Comparison of ENCODE assay signal across 13 cellular contexts in the genomic region with DNA sequence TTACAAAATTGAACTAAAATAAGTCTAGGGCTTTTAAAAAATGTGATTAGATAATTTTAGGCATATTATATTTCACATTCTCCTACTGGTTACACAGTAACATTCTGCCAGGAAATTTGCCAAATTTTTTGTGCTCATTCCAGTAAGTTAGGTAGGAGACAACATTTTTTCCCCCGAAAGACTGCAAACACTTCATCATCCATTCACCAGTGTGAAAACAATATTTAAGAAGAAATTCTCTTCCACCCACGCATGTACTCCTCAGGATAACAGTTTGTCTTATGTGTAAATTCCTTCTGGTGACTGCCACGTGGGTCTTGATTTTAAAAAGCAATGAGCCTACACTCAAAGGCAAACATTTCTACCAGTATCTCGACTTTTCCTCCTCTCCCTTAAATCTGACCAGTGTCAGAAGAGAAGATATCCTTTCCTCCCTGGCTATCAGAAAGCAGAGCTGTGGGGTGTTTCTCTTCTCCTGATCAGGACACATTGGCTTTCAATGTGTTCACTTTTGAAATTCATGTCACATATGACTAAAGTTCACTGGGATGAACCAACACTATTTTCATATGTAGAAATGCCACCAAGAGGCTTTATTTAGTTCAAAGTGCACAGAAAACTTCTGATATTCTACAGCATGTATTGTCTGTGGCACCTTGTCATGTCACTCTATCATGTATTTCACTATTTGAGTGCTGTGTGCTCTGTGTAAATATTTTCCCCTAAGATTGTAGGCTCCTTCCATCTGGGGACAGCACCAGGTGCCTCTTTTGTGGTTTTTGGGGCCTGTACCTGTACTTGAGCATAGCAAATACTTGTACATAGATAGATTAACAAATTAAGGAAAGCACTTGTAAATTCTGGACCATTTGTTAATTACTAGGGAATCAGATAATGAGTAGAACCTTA. TPM values are rescaled to one million over a fixed set of nuclear protein-coding genes. Genes with fewer than 3 reads are reported as not detected.
DNase-seq lines count a peak whose midpoint lies in the region; ATAC-seq, FAIRE-seq and TF ChIP-seq lines count a peak whose summit lies in the region.
"Had no signal": no experiment of that assay in that cellular context is flagged by ENCODE, and none has a peak within 500 bp of the region (broad histone marks: within the 10 kb centered on the region; RNA-seq: fewer than 3 reads in every experiment).

No MANE protein-coding gene starts in this region.

- TF ChIP-seq CTCF in astrocyte of the spinal cord (IDR thresholded peaks at IDR 0.05; ENCODE audit: low read depth, low read length) (no peak), HepG2 (CRISPR knock-in tag; IDR thresholded peaks at IDR 0.05) (no peak), upper lobe of right lung (IDR thresholded peaks at IDR 0.05) (no peak), endothelial cell (IDR thresholded peaks at IDR 0.05; ENCODE audit: unreplicated experiment) (no peak), GM20000 (IDR thresholded peaks at IDR 0.05; ENCODE audit: extremely low read depth, missing control alignments) (no peak)

- peaks cover 3% of the 10 kb centered on the region for H3K36me3 Mint-ChIP-seq in activated naive CD8-positive, alpha-beta T cell
- peaks cover 2% of the 10 kb centered on the region for H3K36me3 Mint-ChIP-seq in activated naive CD8-positive, alpha-beta T cell treated with anti-CD3 and anti-CD28 coated beads for 36 hours
- no peaks in the 10 kb centered on the region for H3K36me3 Mint-ChIP-seq in endothelial cell (ENCODE audit: low read depth, unreplicated experiment)
- H3K36me3 Mint-ChIP-seq: mesothelial cell of epicardium had no signal

- intact Hi-C loops in HepG2 (cut with micrococcal nuclease; ENCODE audit: unreplicated experiment), result no loop called here
- intact Hi-C loops in upper lobe of right lung (cut with DNase I), result no loop called here

- no peaks in the 10 kb centered on the region for H3K79me2 ChIP-seq in HepG2 (ENCODE audit: insufficient read depth, low read length)

- H3K4me2 ChIP-seq in HepG2 (ENCODE audit: low read depth, low read length), result peak overlapping the region; percentile 36

- no peak for TF ChIP-seq EP300 in HepG2 (IDR thresholded peaks at IDR 0.05; ENCODE audit: low read depth in 2 of 2, low read length in 2 of 2)
- no peak for TF ChIP-seq EP300 in HepG2 (CRISPR knock-in tag; IDR thresholded peaks at IDR 0.05; ENCODE audit: borderline replicate concordance)

- no peak for TF ChIP-seq POLR2A in HepG2 (IDR thresholded peaks at IDR 0.05; ENCODE audit: insufficient read depth in 1 of 2, low read depth in 2 of 2, low read length in 2 of 2)

- H3K4me3 ChIP-seq in astrocyte of the spinal cord (ENCODE audit: low read depth, low read length), result no peak overlapping the region
- H3K4me3 ChIP-seq in HepG2 (replicated peaks in 1 of 3; ENCODE audit: insufficient read depth in 1 of 3, low read depth in 2 of 3, low read length in 3 of 3), result no peak overlapping the region
- no peak overlapping the region for H3K4me3 ChIP-seq in upper lobe of right lung

- H3K36me3 ChIP-seq in HepG2 (replicated peaks in 1 of 2; ENCODE audit: control insufficient read depth in 1 of 2, insufficient read depth in 2 of 2, low read length in 2 of 2), result no peaks in the 10 kb centered on the region
- no peaks in the 10 kb centered on the region for H3K36me3 ChIP-seq in upper lobe of right lung
- H3K36me3 ChIP-seq: BE2C had no signal

- in situ Hi-C loops in astrocyte of the spinal cord (cut with HindIII; ENCODE audit: low sequenced_read_pairs), result no loop called here
- in situ Hi-C loops in HepG2 (cut with HindIII; ENCODE audit: extremely low pct_ligation_motif_present, low pct_unique_long_range_greater_than_20kb), result no loop called here

- peaks cover 3% of the 10 kb centered on the region for H3K27me3 Mint-ChIP-seq in activated naive CD8-positive, alpha-beta T cell
- H3K27me3 Mint-ChIP-seq in activated naive CD8-positive, alpha-beta T cell treated with anti-CD3 and anti-CD28 coated beads for 36 hours, result no peaks in the 10 kb centered on the region
- H3K27me3 Mint-ChIP-seq in endothelial cell (ENCODE audit: unreplicated experiment), result peaks cover 1% of the 10 kb centered on the region

- BruUV-seq in HepG2 (replicated peaks; lab: Mats Ljungman, UMichigan), result no TSS peak

- CTCF ChIA-PET in HepG2 (lab: Yijun Ruan, JAX; ENCODE audit: low intra/inter-chr PET ratio, low total read pairs), result no interaction called here

- no peak for DNase-seq in activated naive CD8-positive, alpha-beta T cell treated with anti-CD3 and anti-CD28 coated beads for 36 hours
- DNase-seq in astrocyte of the spinal cord (ENCODE audit: low read depth, low spot score), result peak; percentile 27
- peak; percentile 31 for DNase-seq in HepG2 (ENCODE audit: low spot score)
- no peak for DNase-seq in upper lobe of right lung
- DNase-seq in stimulated activated CD4-positive, alpha-beta T cell treated with anti-CD3 and anti-CD28 coated beads, Interleukin-15, amount 100 ng/mL, for 24 hours, result no peak
- no peak for DNase-seq in endothelial cell (ENCODE audit: low spot score)
- no peak for DNase-seq in GM20000 (ENCODE audit: low spot score)
- DNase-seq: BE2C, NCI-H2227 treated with DMSO at 0.1 percent for 48 hours had no signal

- no peak for TF ChIP-seq RAD21 in HepG2 (CRISPR knock-in tag; IDR thresholded peaks at IDR 0.05)

- H3K4me1 Mint-ChIP-seq in activated naive CD8-positive, alpha-beta T cell (ENCODE audit: low read depth), result peaks cover 13% of the 10 kb centered on the region
- H3K4me1 Mint-ChIP-seq in activated naive CD8-positive, alpha-beta T cell treated with anti-CD3 and anti-CD28 coated beads for 36 hours, result peaks cover 8% of the 10 kb centered on the region
- H3K4me1 Mint-ChIP-seq in endothelial cell (ENCODE audit: unreplicated experiment), result no peaks in the 10 kb centered on the region

- H3K4me1 ChIP-seq in HepG2 (ENCODE audit: insufficient read depth, low read length), result peaks cover 22% of the 10 kb centered on the region
- no peaks in the 10 kb centered on the region for H3K4me1 ChIP-seq in upper lobe of right lung

- H3K4me3 Mint-ChIP-seq in activated naive CD8-positive, alpha-beta T cell, result no peak overlapping the region
- H3K4me3 Mint-ChIP-seq in activated naive CD8-positive, alpha-beta T cell treated with anti-CD3 and anti-CD28 coated beads for 36 hours, result no peak overlapping the region
- no peak overlapping the region for H3K4me3 Mint-ChIP-seq in endothelial cell (ENCODE audit: unreplicated experiment)
- H3K4me3 Mint-ChIP-seq: activated T-helper 1 cell treated with anti-CD3 and anti-CD28 coated beads, Interleukin-12 subunit alpha, Interleukin-12 subunit beta, Interleukin-2, Interleukin-4 antibody, amounts not matched to agents 30 ng/mL and 10 ng/mL and 1 ng/mL, durations not matched to agents 14 hours and 24 hours and 36 hours; mesothelial cell of epicardium had no signal

- H3K9me3 ChIP-seq in HepG2 (ENCODE audit: low read length) (no peaks in the 10 kb centered on the region), upper lobe of right lung (no peaks in the 10 kb centered on the region)
- H3K9me3 ChIP-seq: BE2C had no signal

- no peaks in the 10 kb centered on the region for H3K27me3 ChIP-seq in HepG2 (ENCODE audit: control insufficient read depth in 1 of 2, insufficient read depth in 2 of 2, low read length in 2 of 2)
- no peaks in the 10 kb centered on the region for H3K27me3 ChIP-seq in upper lobe of right lung
- H3K27me3 ChIP-seq: BE2C had no signal

- POLR2A ChIA-PET in HepG2 (lab: Yijun Ruan, JAX), result no interaction called here

- no peaks in the 10 kb centered on the region for H3K9me3 Mint-ChIP-seq in activated naive CD8-positive, alpha-beta T cell (ENCODE audit: low read depth)
- H3K9me3 Mint-ChIP-seq in activated naive CD8-positive, alpha-beta T cell treated with anti-CD3 and anti-CD28 coated beads for 36 hours, result peaks cover 1% of the 10 kb centered on the region
- H3K9me3 Mint-ChIP-seq in endothelial cell (ENCODE audit: unreplicated experiment), result no peaks in the 10 kb centered on the region
- H3K9me3 Mint-ChIP-seq: activated T-helper 1 cell treated with anti-CD3 and anti-CD28 coated beads, Interleukin-12 subunit alpha, Interleukin-12 subunit beta, Interleukin-2, Interleukin-4 antibody, amounts not matched to agents 30 ng/mL and 10 ng/mL and 1 ng/mL, durations not matched to agents 14 hours and 24 hours and 36 hours; mesothelial cell of epicardium had no signal

- no peak overlapping the region for H3K27ac ChIP-seq in HepG2 (ENCODE audit: extremely low read length, insufficient read depth, low read length)
- H3K27ac ChIP-seq in upper lobe of right lung, result peak overlapping the region; percentile 47

- no peak overlapping the region for H3K9ac ChIP-seq in HepG2 (ENCODE audit: insufficient read depth, low read depth, low read length)

- peak overlapping the region; percentile 59 for H3K27ac Mint-ChIP-seq in activated naive CD8-positive, alpha-beta T cell
- no peak overlapping the region for H3K27ac Mint-ChIP-seq in activated naive CD8-positive, alpha-beta T cell treated with anti-CD3 and anti-CD28 coated beads for 36 hours
- H3K27ac Mint-ChIP-seq in endothelial cell (ENCODE audit: unreplicated experiment), result no peak overlapping the region
- H3K27ac Mint-ChIP-seq: activated T-helper 1 cell treated with anti-CD3 and anti-CD28 coated beads, Interleukin-12 subunit alpha, Interleukin-12 subunit beta, Interleukin-2, Interleukin-4 antibody, amounts not matched to agents 30 ng/mL and 10 ng/mL and 1 ng/mL, durations not matched to agents 14 hours and 24 hours and 36 hours; mesothelial cell of epicardium had no signal

- no peaks in the 10 kb centered on the region for H4K20me1 ChIP-seq in HepG2 (ENCODE audit: insufficient read depth, low read length)

- no peak for FAIRE-seq in HepG2 (lab: Jason Lieb, UNC)
- FAIRE-seq: urothelium cell line had no signal

- 3% methylated on average over 4 of the region's 4 CpGs for WGBS in HepG2 (ENCODE audit: low lambda C conversion rate)

- no peak overlapping the region for H2AFZ ChIP-seq in HepG2 (ENCODE audit: low read length)

- ATAC-seq in HepG2 (peak; percentile 38), upper lobe of right lung (peak; percentile 52)

RNA-seq across cellular contexts. Expression of a gene that starts 38.6 kb away (rescaled TPM):
- total RNA-seq in activated naive CD8-positive, alpha-beta T cell treated with anti-CD3 and anti-CD28 coated beads for 36 hours, result not detected
- total RNA-seq in HepG2 (2016; rRNA removed; fragmentation: Illumina TruSeq; extraction: Trizol) (not detected in 2 replicates), upper lobe of right lung (4.7 TPM), endothelial cell (ENCODE audit: unreplicated experiment) (not detected)
- not detected in 2 replicates for total RNA-seq in HepG2 (2016; cell fraction: cytosol; rRNA removed; fragmentation: Illumina TruSeq; extraction: Trizol; ENCODE audit: low read depth)
- total RNA-seq in HepG2 (2016; cell fraction: insoluble cytoplasmic fraction; rRNA removed; fragmentation: Illumina TruSeq; extraction: Trizol), result not detected in 2 replicates
- total RNA-seq in HepG2 (2016; cell fraction: membrane; rRNA removed; fragmentation: Illumina TruSeq; extraction: Trizol), result not detected in 2 replicates
- not detected in 2 replicates for total RNA-seq in HepG2 (2016; cell fraction: nucleus; rRNA removed; fragmentation: Illumina TruSeq; extraction: Trizol)
- polyA plus RNA-seq in HepG2 (2011; rRNA removed), result not detected in 2 replicates
- not detected in 2 replicates for polyA plus RNA-seq in HepG2 (2011; cell fraction: cytosol; rRNA removed)
- polyA plus RNA-seq in HepG2 (2011; cell fraction: nucleus; rRNA removed), result not detected in 2 replicates
- polyA plus RNA-seq in HepG2 (2012), result not detected in 2 replicates
- polyA plus RNA-seq in HepG2 (2016; cell fraction: cytosol; fragmentation: Illumina TruSeq; extraction: Trizol; ENCODE audit: low read depth), result not detected in 2 replicates
- polyA plus RNA-seq in HepG2 (2016; cell fraction: insoluble cytoplasmic fraction; fragmentation: Illumina TruSeq; extraction: Trizol; ENCODE audit: low read depth), result not detected in 2 replicates
- not detected in 2 replicates for polyA plus RNA-seq in HepG2 (2016; cell fraction: membrane; fragmentation: Illumina TruSeq; extraction: Trizol; ENCODE audit: low read depth)
- polyA plus RNA-seq in HepG2 (2016; cell fraction: nucleus; fragmentation: Illumina TruSeq; extraction: Trizol; ENCODE audit: insufficient read depth, low read depth), result not detected in 2 replicates
- polyA minus RNA-seq in HepG2 (2011; rRNA and poly(A)+ RNA removed; ENCODE audit: low replicate concordance), result 1.5 TPM in 1 of 2 replicates, not detected in the other
- polyA minus RNA-seq in HepG2 (2011; cell fraction: cytosol; rRNA and poly(A)+ RNA removed), result not detected in 2 replicates
- not detected in 2 replicates for polyA minus RNA-seq in HepG2 (2011; cell fraction: nucleus; rRNA and poly(A)+ RNA removed)
- total RNA-seq: activated T-helper 1 cell treated with anti-CD3 and anti-CD28 coated beads, Interleukin-12 subunit alpha, Interleukin-12 subunit beta, Interleukin-2, Interleukin-4 antibody, amounts not matched to agents 30 ng/mL and 10 ng/mL and 1 ng/mL, durations not matched to agents 14 hours and 24 hours and 36 hours had no signal

RNA-seq across cellular contexts. Expression of a gene that starts 53.3 kb away (rescaled TPM):
- total RNA-seq in activated naive CD8-positive, alpha-beta T cell treated with anti-CD3 and anti-CD28 coated beads for 36 hours, result under 1 TPM; 0.54 to 0.95 TPM
- total RNA-seq in HepG2 (2016; rRNA removed; fragmentation: Illumina TruSeq; extraction: Trizol) (8.5 and 10.1 TPM in 2 replicates), upper lobe of right lung (4.0 TPM), endothelial cell (ENCODE audit: unreplicated experiment) (2.4 TPM)
- 28.8 and 32.5 TPM in 2 replicates for total RNA-seq in HepG2 (2016; cell fraction: cytosol; rRNA removed; fragmentation: Illumina TruSeq; extraction: Trizol; ENCODE audit: low read depth)
- 9.8 and 11.1 TPM in 2 replicates for total RNA-seq in HepG2 (2016; cell fraction: insoluble cytoplasmic fraction; rRNA removed; fragmentation: Illumina TruSeq; extraction: Trizol)
- 16.0 and 23.8 TPM in 2 replicates for total RNA-seq in HepG2 (2016; cell fraction: membrane; rRNA removed; fragmentation: Illumina TruSeq; extraction: Trizol)
- 2.7 and 4.2 TPM in 2 replicates for total RNA-seq in HepG2 (2016; cell fraction: nucleus; rRNA removed; fragmentation: Illumina TruSeq; extraction: Trizol)
- 4.7 and 5.8 TPM in 2 replicates for polyA plus RNA-seq in HepG2 (2011; rRNA removed)
- polyA plus RNA-seq in HepG2 (2011; cell fraction: cytosol; rRNA removed), result 3.7 and 6.1 TPM in 2 replicates
- 2.3 and 3.2 TPM in 2 replicates for polyA plus RNA-seq in HepG2 (2011; cell fraction: nucleus; rRNA removed)
- polyA plus RNA-seq in HepG2 (2012), result 1.9 and 5.4 TPM in 2 replicates
- polyA plus RNA-seq in HepG2 (2016; cell fraction: cytosol; fragmentation: Illumina TruSeq; extraction: Trizol; ENCODE audit: low read depth), result 38.1 and 46.8 TPM in 2 replicates
- 9.2 and 12.3 TPM in 2 replicates for polyA plus RNA-seq in HepG2 (2016; cell fraction: insoluble cytoplasmic fraction; fragmentation: Illumina TruSeq; extraction: Trizol; ENCODE audit: low read depth)
- polyA plus RNA-seq in HepG2 (2016; cell fraction: membrane; fragmentation: Illumina TruSeq; extraction: Trizol; ENCODE audit: low read depth), result 19.3 and 20.6 TPM in 2 replicates
- polyA plus RNA-seq in HepG2 (2016; cell fraction: nucleus; fragmentation: Illumina TruSeq; extraction: Trizol; ENCODE audit: insufficient read depth, low read depth), result 5.6 and 7.0 TPM in 2 replicates
- polyA minus RNA-seq in HepG2 (2011; rRNA and poly(A)+ RNA removed; ENCODE audit: low replicate concordance), result 2.6 TPM in 1 of 2 replicates, not detected in the other
- 1.6 and 2.0 TPM in 2 replicates for polyA minus RNA-seq in HepG2 (2011; cell fraction: cytosol; rRNA and poly(A)+ RNA removed)
- polyA minus RNA-seq in HepG2 (2011; cell fraction: nucleus; rRNA and poly(A)+ RNA removed), result 1.2 TPM in 2 replicates

Comparison
In these comparisons a context has a peak if more than half of its experiments do, and no peak if none do; other contexts are left out.
1. DNase-seq: peak in astrocyte of the spinal cord (single experiment) and HepG2 (single experiment); none in activated naive CD8-positive, alpha-beta T cell treated with anti-CD3 and anti-CD28 coated beads for 36 hours (single experiment), upper lobe of right lung (single experiment), stimulated activated CD4-positive, alpha-beta T cell treated with anti-CD3 and anti-CD28 coated beads, Interleukin-15, amount 100 ng/mL, for 24 hours (single experiment), endothelial cell (single experiment) and GM20000 (single experiment).